In genomic region chr2:128321421-128321775, GRCh38 we compare ENCODE assay signal across 9 cellular contexts. TPM values are rescaled to one million over a fixed set of nuclear protein-coding genes. Genes with fewer than 3 reads are reported as not detected.
A peak's percentile ranks its signal among the peaks of the same experiment; 100 is the strongest.
DNase-seq lines count a peak whose midpoint lies in the region; ATAC-seq, FAIRE-seq and TF ChIP-seq lines count a peak whose summit lies in the region.
"Had no signal": no experiment of that assay in that cellular context is flagged by ENCODE, and none has a peak within 500 bp of the region (broad histone marks: within the 10 kb centered on the region; RNA-seq: fewer than 3 reads in every experiment).

No MANE protein-coding gene starts in this region.

- H3K9me3 ChIP-seq in DND-41 (ENCODE audit: insufficient read depth, low read length, severe bottlenecking): no peaks in the 10 kb centered on the region
- no peaks in the 10 kb centered on the region for H3K9me3 ChIP-seq in Peyer's patch
- no peaks in the 10 kb centered on the region for H3K9me3 ChIP-seq in endothelial cell of umbilical vein (replicated peaks; ENCODE audit: control insufficient read depth, insufficient read depth, low read length)
- H3K9me3 ChIP-seq in ovary: no peaks in the 10 kb centered on the region
- H3K9me3 ChIP-seq: adrenal gland had no signal

- intact Hi-C loops in endothelial cell of umbilical vein (cut with micrococcal nuclease) (loop anchor here (1.0 to 10.0 kb wide), 5 partner anchors 142 to 416 kb away; no protein-coding TSS in a partner anchor), ovary (cut with DNase I) (loop anchor here in 3 of 4 donors (5.0 kb wide), 4 partner anchors 176 to 436 kb away; no protein-coding TSS in a partner anchor)

- dilution Hi-C loops in endothelial cell of umbilical vein (cut with MboI; ENCODE audit: extremely low pct_ligation_motif_present, low sequenced_read_pairs): no loop called here

- peaks cover 13% of the 10 kb centered on the region; the same call in 1 of the 2 replicates for H3K36me3 ChIP-seq in DND-41 (ENCODE audit: insufficient read depth, low read length)
- no peaks in the 10 kb centered on the region for H3K36me3 ChIP-seq in Peyer's patch
- no peaks in the 10 kb centered on the region for H3K36me3 ChIP-seq in endothelial cell of umbilical vein (ENCODE audit: control insufficient read depth in 2 of 2, extremely low read depth in 1 of 2, insufficient read depth in 2 of 2, low read length in 2 of 2)
- H3K36me3 ChIP-seq in ovary: no peaks in the 10 kb centered on the region
- H3K36me3 ChIP-seq: adrenal gland had no signal

- H3K9ac ChIP-seq in DND-41 (ENCODE audit: low read depth, low read length) (peak overlapping the region; percentile 82; the same call in 1 of the 2 replicates), endothelial cell of umbilical vein (replicated peaks; ENCODE audit: extremely low read depth, insufficient read depth, low read length) (no peak overlapping the region)

- no peak for DNase-seq in DND-41
- DNase-seq in Peyer's patch: peak; percentile 14 to 54 (median 53)
- DNase-seq in endothelial cell of umbilical vein (ENCODE audit: low read depth, low spot score): no peak
- DNase-seq in ovary: peak; percentile 40 to 54 (median 52)
- no peak for DNase-seq in medulla oblongata (ENCODE audit: extremely low spot score)
- no peak for DNase-seq in GDM1 (lab: John Stamatoyannopoulos, UW)

- no peak for FAIRE-seq in endothelial cell of umbilical vein (lab: Jason Lieb, UNC)

- CTCF ChIA-PET in endothelial cell of umbilical vein (lab: Charles Lee): interaction anchor here (0.9 to 2.8 kb wide), 9 partner anchors 21 to 1602 kb away, joined by 3 to 16 read pairs (median 4); no protein-coding TSS in a partner anchor

- TF ChIP-seq POLR2A in Peyer's patch (IDR thresholded peaks at IDR 0.05) (no peak), endothelial cell of umbilical vein (IDR thresholded peaks at IDR 0.05; ENCODE audit: low read depth, low read length) (no peak), ovary (IDR thresholded peaks at IDR 0.05) (no peak)

- H4K20me1 ChIP-seq in DND-41 (ENCODE audit: insufficient read depth, low read length): peaks cover 15% of the 10 kb centered on the region
- no peaks in the 10 kb centered on the region for H4K20me1 ChIP-seq in endothelial cell of umbilical vein (replicated peaks; ENCODE audit: control insufficient read depth, extremely low read depth, insufficient read depth, low read length)

- H3K4me3 ChIP-seq in DND-41 (ENCODE audit: low read depth in 1 of 2, low read length in 2 of 2) (peak overlapping the region in 1 of 2 experiments; percentile 63; a peak in 2 of 4 replicates), Peyer's patch (peak overlapping the region in 2 of 4 donors; percentile 67 to 91), endothelial cell of umbilical vein (replicated peaks in 1 of 3; ENCODE audit: insufficient read depth in 1 of 3, low read depth in 1 of 3, low read length in 3 of 3) (no peak overlapping the region), ovary (no peak overlapping the region)

- TF ChIP-seq CTCF in DND-41 (IDR thresholded peaks at IDR 0.05; ENCODE audit: borderline replicate concordance, extremely low read depth, low read length, poor library complexity, severe bottlenecking): no peak
- TF ChIP-seq CTCF in Peyer's patch (IDR thresholded peaks at IDR 0.05): no peak
- no peak for TF ChIP-seq CTCF in endothelial cell of umbilical vein (IDR thresholded peaks at IDR 0.05; ENCODE audit: extremely low read depth in 1 of 2, insufficient read depth in 1 of 2, low read depth in 1 of 2, low read length in 2 of 2)
- no peak for TF ChIP-seq CTCF in ovary (IDR thresholded peaks at IDR 0.05)

- no peak for TF ChIP-seq EP300 in ovary (IDR thresholded peaks at IDR 0.05)

- H3K27me3 ChIP-seq in DND-41 (ENCODE audit: insufficient read depth, low read length, poor library complexity) (no peaks in the 10 kb centered on the region), Peyer's patch (no peaks in the 10 kb centered on the region), endothelial cell of umbilical vein (ENCODE audit: control insufficient read depth in 2 of 2, insufficient read depth in 2 of 2, low read length in 2 of 2) (no peaks in the 10 kb centered on the region), ovary (no peaks in the 10 kb centered on the region)
- H3K27me3 ChIP-seq: adrenal gland had no signal

- peak overlapping the region; percentile 75 for H3K4me2 ChIP-seq in DND-41 (ENCODE audit: insufficient read depth, low read length)
- H3K4me2 ChIP-seq in endothelial cell of umbilical vein (ENCODE audit: insufficient read depth, low read length): no peak overlapping the region

- H3K9me1 ChIP-seq in endothelial cell of umbilical vein (replicated peaks; ENCODE audit: control insufficient read depth, extremely low read depth, insufficient read depth, low read length): no peaks in the 10 kb centered on the region

- POLR2A ChIA-PET in endothelial cell of umbilical vein (lab: Charles Lee): no interaction called here

- BruUV-seq in endothelial cell of umbilical vein (replicated peaks; lab: Mats Ljungman, UMichigan): no TSS peak

- H3K27ac ChIP-seq in DND-41 (ENCODE audit: low read length) (peak overlapping the region; percentile 48), Peyer's patch (peak overlapping the region in 3 of 4 donors; percentile 17 to 81 (median 35)), endothelial cell of umbilical vein (ENCODE audit: insufficient read depth, low read depth, low read length) (no peak overlapping the region), ovary (peak overlapping the region in 1 of 2 donors; percentile 53)

- WGBS in ovary, 3 donors: 79 to 83% (median 81%) methylated on average over 15 of the region's 15 CpGs

- H3K79me2 ChIP-seq in DND-41 (ENCODE audit: insufficient read depth, low read length) (peaks cover 22% of the 10 kb centered on the region), endothelial cell of umbilical vein (ENCODE audit: control insufficient read depth, insufficient read depth, low read length) (peaks cover 2% of the 10 kb centered on the region)

- ATAC-seq in DND-41 (ENCODE audit: insufficient read depth, low read depth) (no peak), HG03280 (IDR thresholded peaks at IDR 0.05; ENCODE audit: unreplicated experiment) (no peak), HG03460 (IDR thresholded peaks at IDR 0.05; ENCODE audit: unreplicated experiment) (no peak)

- H3K4me1 ChIP-seq in DND-41 (ENCODE audit: insufficient read depth, low read length): peaks cover 64% of the 10 kb centered on the region
- peaks cover 3 to 24% (median 13%) of the 10 kb centered on the region in 4 donors for H3K4me1 ChIP-seq in Peyer's patch
- peaks cover 11% of the 10 kb centered on the region for H3K4me1 ChIP-seq in endothelial cell of umbilical vein (ENCODE audit: control insufficient read depth, extremely low read depth, insufficient read depth, low read length)
- peaks cover 5% of the 10 kb centered on the region for H3K4me1 ChIP-seq in ovary (ENCODE audit: insufficient read depth)

- H2AFZ ChIP-seq in DND-41 (ENCODE audit: low read depth, low read length) (peak overlapping the region; percentile 86), endothelial cell of umbilical vein (ENCODE audit: low read depth, low read length) (peak overlapping the region; percentile 63)

TF ChIP-seq in endothelial cell of umbilical vein, 7 proteins besides CTCF, POLR2A, EP300 and RAD21:
- no peak for TF ChIP-seq GATA2 (IDR thresholded peaks at IDR 0.05; ENCODE audit: insufficient read depth, insufficient read length, low read depth, low read length)
- TF ChIP-seq MYC (IDR thresholded peaks at IDR 0.05; ENCODE audit: low read depth, low read length): no peak
- no peak for TF ChIP-seq POLR2AphosphoS5 (IDR thresholded peaks at IDR 0.05; ENCODE audit: insufficient read depth, low read depth, low read length)
- TF ChIP-seq FOS (IDR thresholded peaks at IDR 0.05; ENCODE audit: borderline replicate concordance, insufficient read depth, low read length): no peak
- no peak for TF ChIP-seq EZH2 (IDR thresholded peaks at IDR 0.05; ENCODE audit: borderline replicate concordance, low read depth, low read length, severe bottlenecking)
- TF ChIP-seq MAX (IDR thresholded peaks at IDR 0.05; ENCODE audit: insufficient read depth, insufficient read length): no peak
- no peak for TF ChIP-seq JUN (IDR thresholded peaks at IDR 0.05; ENCODE audit: borderline replicate concordance, insufficient read depth, insufficient read length, low read depth)

RNA-seq across cellular contexts. Expression of gene HS6ST1, which starts 2.7 kb away (rescaled TPM):
- total RNA-seq in Peyer's patch (10 to 100 TPM; 16.5 to 52.0 (median 40.2) TPM), endothelial cell of umbilical vein (15.4 and 19.4 TPM in 2 replicates), ovary (10 to 100 TPM; 23.7 to 62.5 (median 48.0) TPM)
- polyA plus RNA-seq in endothelial cell of umbilical vein (12.8 and 14.9 TPM in 2 replicates), ovary (10 to 100 TPM; 12.9 to 45.3 TPM)
- polyA plus RNA-seq in endothelial cell of umbilical vein (2011; cell fraction: cytosol; rRNA removed): 7.6 and 9.5 TPM in 2 replicates
- polyA plus RNA-seq in endothelial cell of umbilical vein (2011; cell fraction: nucleus; rRNA removed): 4.9 and 5.6 TPM in 2 replicates
- polyA plus RNA-seq in endothelial cell of umbilical vein (2012): 15.3 and 19.2 TPM in 2 replicates
- polyA minus RNA-seq in endothelial cell of umbilical vein: 13.7 and 13.9 TPM in 2 replicates
- polyA minus RNA-seq in endothelial cell of umbilical vein (2011; cell fraction: cytosol; rRNA and poly(A)+ RNA removed): 5.4 TPM
- polyA minus RNA-seq in endothelial cell of umbilical vein (2011; cell fraction: nucleus; rRNA and poly(A)+ RNA removed): 11.0 and 20.7 TPM in 2 replicates

Comparison
In these comparisons a context has a peak if more than half of its experiments do, and no peak if none do; other contexts are left out.
1. DNase-seq: peak in Peyer's patch (3 of 3) and ovary (5 of 5); none in DND-41 (single experiment), endothelial cell of umbilical vein (single experiment), medulla oblongata (single experiment) and GDM1 (single experiment).